ENCODE assay signal across 33 cellular contexts in the genomic region with DNA sequence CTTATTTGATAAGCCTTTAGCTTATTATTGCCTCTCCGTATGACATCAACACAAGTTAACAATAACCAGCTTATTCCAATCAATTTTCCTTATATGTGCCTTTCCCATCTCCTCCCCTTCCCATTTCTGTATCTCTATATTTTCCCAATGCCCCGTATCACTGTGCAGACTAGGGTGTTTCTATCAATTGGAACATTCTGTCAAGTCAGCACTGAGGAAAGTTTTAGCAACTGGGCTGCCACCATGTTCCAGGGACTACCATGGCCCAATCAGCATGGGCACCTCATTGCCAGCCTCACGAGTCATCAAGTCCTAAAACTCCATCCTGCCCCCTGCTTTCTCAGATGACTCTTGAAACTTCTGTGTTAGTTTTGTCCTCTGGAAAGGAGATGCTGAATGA.
"Had no signal": no experiment of that assay in that cellular context is flagged by ENCODE, and none has a peak within 500 bp of the region (broad histone marks: within the 10 kb centered on the region; RNA-seq: fewer than 3 reads in every experiment).

No MANE protein-coding gene starts in this region.

- H3K4me1 ChIP-seq: adrenal gland, ascending aorta had no signal

- H3K4me3 ChIP-seq: adrenal gland, ascending aorta, cardiac muscle cell had no signal

- H3K36me3 ChIP-seq: adrenal gland, ascending aorta, cardiac muscle cell had no signal

- FAIRE-seq: bronchial epithelial cell, TTC549 had no signal

- ATAC-seq: activated CD8-positive, alpha-beta T cell treated with anti-CD3 and anti-CD28 coated beads for 36 hours; activated naive CD4-positive, alpha-beta T cell treated with anti-CD3 and anti-CD28 coated beads, Interleukin-2, amount 50 U/mL, for 72 hours; activated T-cell treated with anti-CD3 and anti-CD28 coated beads, Interleukin-2, amount 50 U/mL, for 4 hours; activated T-cell treated with anti-CD3 and anti-CD28 coated beads, Interleukin-2, amount 50 U/mL, for 72 hours; activated T-helper 17 cell treated with anti-CD3 and anti-CD28 coated beads, Interleukin-2, amount 50 U/mL, for 72 hours; T-cell had no signal

- H3K27ac ChIP-seq: adrenal gland, ascending aorta, cardiac muscle cell, VCaP had no signal

- DNase-seq: activated B cell treated with CpG ODN at 0.5 μM for 24 hours; activated CD4-positive, alpha-beta memory T cell treated with anti-CD3 and anti-CD28 coated beads for 36 hours; activated CD4-positive, alpha-beta T cell treated with anti-CD3 and anti-CD28 coated beads for 4 hours; activated CD4-positive, alpha-beta T cell treated with anti-CD3 and anti-CD28 coated beads, Interleukin-2, amount 10 ng/mL, durations not matched to agents 24 days and 14 days; activated CD4-positive, alpha-beta T cell treated with anti-CD3 and anti-CD28 coated beads, Interleukin-2, amount 50 U/mL, for 1 hour; activated CD4-positive, alpha-beta T cell treated with anti-CD3 and anti-CD28 coated beads, Interleukin-2, amount 50 U/mL, for 4 hours; activated CD4-positive, CD25-positive, alpha-beta regulatory T cell treated with anti-CD3 and anti-CD28 coated beads, Interleukin-2, amount 50 U/mL, for 72 hours; activated CD8-positive, alpha-beta memory T cell treated with anti-CD3 and anti-CD28 coated beads, Interleukin-2, amount 50 U/mL, for 4 hours; activated CD8-positive, alpha-beta T cell treated with anti-CD3 and anti-CD28 coated beads for 36 hours; activated effector memory CD4-positive, alpha-beta T cell treated with anti-CD3 and anti-CD28 coated beads, Interleukin-2, amount 50 U/mL, for 16 hours; activated gamma-delta T cell treated with Interleukin-2 at 50 U/mL for 16 hours; activated naive CD4-positive, alpha-beta T cell; activated naive CD4-positive, alpha-beta T cell treated with anti-CD3 and anti-CD28 coated beads for 36 hours; activated naive CD4-positive, alpha-beta T cell treated with anti-CD3 and anti-CD28 coated beads, Interleukin-2, amount 50 U/mL, for 16 hours; activated naive CD8-positive, alpha-beta T cell treated with anti-CD3 and anti-CD28 coated beads, Interleukin-2, amount 10 ng/mL, durations not matched to agents 7 days and 5 days; activated T-cell treated with anti-CD3 and anti-CD28 coated beads for 4 hours; activated T-cell treated with anti-CD3 and anti-CD28 coated beads, Interleukin-2, amount 50 U/mL, for 1 hour; activated T-cell treated with anti-CD3 and anti-CD28 coated beads, Interleukin-2, amount 50 U/mL, for 4 hours; activated T-cell treated with anti-CD3 and anti-CD28 coated beads, Interleukin-2, amount 50 U/mL, for 72 hours; adrenal gland; amniotic stem cell; caudate nucleus; cerebellar nuclear complex; T-cell; T-helper 2 cell; T-helper 9 cell had no signal

- H3K27me3 ChIP-seq: adrenal gland, ascending aorta, cardiac muscle cell had no signal

- H3K9me3 ChIP-seq: adrenal gland, ascending aorta had no signal
